8 cellular contexts compared by ENCODE assay signal in genomic region chr19:1853295-1854031, GRCh38. TPM values are rescaled to one million over a fixed set of nuclear protein-coding genes. Genes with fewer than 3 reads are reported as not detected.
A peak's percentile ranks its signal among the peaks of the same experiment; 100 is the strongest.
DNase-seq lines count a peak whose midpoint lies in the region; ATAC-seq, FAIRE-seq and TF ChIP-seq lines count a peak whose summit lies in the region.

No MANE protein-coding gene starts in this region.

- 28 to 52% (median 29%) methylated on average over 6 to 27 of the region's 27 CpGs for WGBS in adrenal gland, 4 donors
- 13 to 26% (median 20%) methylated on average over 23 to 27 of the region's 27 CpGs for WGBS in small intestine, 3 donors

- DNase-seq in ELR (ENCODE audit: low read depth) = peak; percentile 82
- peak; percentile 32 for DNase-seq in M059J (ENCODE audit: low read depth)
- peak; percentile 70 to 82 (median 71) for DNase-seq in T-helper 17 cell
- DNase-seq in adrenal gland = peak; percentile 80 to 94 (median 91)
- peak; percentile 87 for DNase-seq in left ventricle myocardium superior
- DNase-seq in small intestine = peak; percentile 91
- no peak for DNase-seq in pons (ENCODE audit: low spot score)

- H3K4me1 ChIP-seq in adrenal gland (replicated peaks in 1 of 2) (peaks cover 43 to 62% of the 10 kb centered on the region in 2 donors), small intestine (ENCODE audit: control insufficient read depth in 2 of 2, insufficient read depth in 1 of 2, low read depth in 1 of 2, low read length in 1 of 2) (peaks cover 16 to 18% of the 10 kb centered on the region in 2 donors)

- H3K27ac ChIP-seq in adrenal gland (peak overlapping the region in 2 of 5 donors; percentile 87 to 92), small intestine (ENCODE audit: low read depth in 1 of 2, low read length in 1 of 2) (peak overlapping the region; percentile 29 to 58)

- H3K9me3 ChIP-seq in T-helper 17 cell (ENCODE audit: control insufficient read depth, low read length, poor library complexity, severe bottlenecking) = no peaks in the 10 kb centered on the region
- H3K9me3 ChIP-seq in adrenal gland (replicated peaks in 1 of 3) = no peaks in the 10 kb centered on the region
- no peaks in the 10 kb centered on the region for H3K9me3 ChIP-seq in small intestine (ENCODE audit: control insufficient read depth, low read depth)

- peak overlapping the region; percentile 83 for H3K27ac Mint-ChIP-seq in T-helper 17 cell

- peak overlapping the region; percentile 81 for H3K4me3 Mint-ChIP-seq in T-helper 17 cell

- TF ChIP-seq POLR2A in adrenal gland (IDR thresholded peaks at IDR 0.05) = no peak

- peaks cover 31% of the 10 kb centered on the region for H3K4me1 Mint-ChIP-seq in T-helper 17 cell

- no peaks in the 10 kb centered on the region for H3K27me3 Mint-ChIP-seq in T-helper 17 cell

- no peaks in the 10 kb centered on the region for H3K36me3 Mint-ChIP-seq in T-helper 17 cell (ENCODE audit: low read depth)

- H3K36me3 ChIP-seq in adrenal gland (replicated peaks in 1 of 2) = no peaks in the 10 kb centered on the region
- no peaks in the 10 kb centered on the region for H3K36me3 ChIP-seq in small intestine (ENCODE audit: control insufficient read depth in 2 of 2, insufficient read depth in 2 of 2, low read length in 2 of 2)

- TF ChIP-seq CTCF in adrenal gland (IDR thresholded peaks at IDR 0.05) = peak; percentile 84 to 96 (median 89)

- H3K4me3 ChIP-seq in adrenal gland (no peak overlapping the region), small intestine (ENCODE audit: low read depth in 1 of 2, low read length in 2 of 2) (no peak overlapping the region)

- peak; percentile 42 for ATAC-seq in T-helper 17 cell
- ATAC-seq in left ventricle myocardium superior = peak; percentile 4
- no peak for ATAC-seq in HG02981 (IDR thresholded peaks at IDR 0.05; ENCODE audit: unreplicated experiment)

- H3K27me3 ChIP-seq in adrenal gland (no peaks in the 10 kb centered on the region), small intestine (ENCODE audit: control insufficient read depth in 2 of 2, insufficient read depth in 2 of 2, low read length in 2 of 2) (no peaks in the 10 kb centered on the region)

- intact Hi-C loops in adrenal gland (cut with DNase I) = no loop called here
- intact Hi-C loops in left ventricle myocardium superior (cut with micrococcal nuclease) = no loop called here

- no peak for FAIRE-seq in small intestine (lab: Jason Lieb, UNC)

RNA-seq across cellular contexts. Expression of gene REXO1, which starts 5.2 kb away (rescaled TPM):
- total RNA-seq in M059J (2014; rRNA removed; shearing (Covaris generic)) = 3.4 and 13.8 TPM in 2 replicates
- total RNA-seq in T-helper 17 cell (100 to 1,000 TPM in 1 of 2 donors, 10 to 100 TPM in 1; 98.7 to 107 TPM), adrenal gland (10 to 100 TPM; 14.4 to 98.8 (median 44.5) TPM), left ventricle myocardium superior (16.0 TPM)
- polyA plus RNA-seq in adrenal gland (100 to 1,000 TPM in 2 of 3 donors, 10 to 100 TPM in 1; 18.4 to 155 (median 150) TPM), small intestine (10 to 100 TPM; 18.4 to 31.8 (median 22.7) TPM)

RNA-seq across cellular contexts. Expression of gene KLF16, which starts 9.9 kb away (rescaled TPM):
- 1.2 and 8.4 TPM in 2 replicates for total RNA-seq in M059J (2014; rRNA removed; shearing (Covaris generic))
- total RNA-seq in T-helper 17 cell (10 to 100 TPM; 37.9 to 46.5 TPM), adrenal gland (10 to 100 TPM in 7 of 8 donors, 1 to 10 TPM in 1; 7.1 to 28.1 (median 18.3) TPM), left ventricle myocardium superior (9.8 TPM)
- polyA plus RNA-seq in adrenal gland (10 to 100 TPM in 1 of 3 donors, 1 to 10 TPM in 2; 2.0 to 12.9 (median 6.9) TPM), small intestine (10 to 100 TPM in 2 of 3 donors, 1 to 10 TPM in 1; 7.8 to 14.6 (median 13.3) TPM)

RNA-seq across cellular contexts. Expression of gene ABHD17A, which starts 31.8 kb away (rescaled TPM):
- 59.0 and 94.1 TPM in 2 replicates for total RNA-seq in M059J (2014; rRNA removed; shearing (Covaris generic))
- total RNA-seq in T-helper 17 cell = 100 to 1,000 TPM; 121 to 125 TPM
- 100 to 1,000 TPM in 4 of 8 donors, 10 to 100 TPM in 4; 60.1 to 145 (median 99.4) TPM for total RNA-seq in adrenal gland
- 100 to 1,000 TPM in 2 of 3 donors, 1 to 10 TPM in 1; 2.5 to 235 (median 195) TPM for polyA plus RNA-seq in adrenal gland
- total RNA-seq in left ventricle myocardium superior = 64.4 TPM
- 10 to 100 TPM; 52.6 to 79.6 (median 71.3) TPM for polyA plus RNA-seq in small intestine

RNA-seq across cellular contexts. Expression of gene ATP8B3, which starts 41.4 kb away (rescaled TPM):
- total RNA-seq in M059J (2014; rRNA removed; shearing (Covaris generic)) = 5.8 and 6.4 TPM in 2 replicates
- total RNA-seq in T-helper 17 cell = 1 to 10 TPM; 4.6 to 6.0 TPM
- 10 to 100 TPM in 2 of 8 donors, 1 to 10 TPM in 5, under 1 TPM in 1; 0.26 to 15.1 (median 4.6) TPM for total RNA-seq in adrenal gland
- 1 to 10 TPM; 2.0 to 9.2 (median 3.9) TPM for polyA plus RNA-seq in adrenal gland
- 0.89 TPM for total RNA-seq in left ventricle myocardium superior
- under 1 TPM in 2 of 3 donors, not detected in 1; 0.45 to 0.52 TPM for polyA plus RNA-seq in small intestine

RNA-seq across cellular contexts. Expression of gene ADAT3, which starts 51.7 kb away (rescaled TPM):
- total RNA-seq in M059J (2014; rRNA removed; shearing (Covaris generic)) = 1.0 and 6.7 TPM in 2 replicates
- total RNA-seq in T-helper 17 cell (1 to 10 TPM; 6.4 to 8.5 TPM), adrenal gland (10 to 100 TPM in 3 of 8 donors, 1 to 10 TPM in 5; 4.7 to 29.6 (median 9.2) TPM), left ventricle myocardium superior (2.0 TPM)
- polyA plus RNA-seq in adrenal gland (1 to 10 TPM in 2 of 3 donors, not detected in 1; 8.1 to 8.3 TPM), small intestine (10 to 100 TPM; 10.4 to 38.1 (median 35.8) TPM)
